8 cellular contexts compared by ENCODE assay signal in genomic region chr15:84079885-84080777, GRCh38.
DNase-seq lines count a peak whose midpoint lies in the region; ATAC-seq, FAIRE-seq and TF ChIP-seq lines count a peak whose summit lies in the region.

No MANE protein-coding gene starts in this region.

- H3K9ac ChIP-seq in K562 (ENCODE audit: insufficient read depth in 1 of 2, low read depth in 2 of 2, low read length in 2 of 2) (no peak overlapping the region), keratinocyte (ENCODE audit: control insufficient read depth, extremely low read depth, insufficient read depth, low read length) (no peak overlapping the region)

- POLR2A ChIA-PET in AG04450 (lab: Yijun Ruan, JAX) = no interaction called here
- POLR2A ChIA-PET in K562 (lab: Yijun Ruan, JAX) = interaction anchor here (0.6 kb wide), 1 partner anchor 10 kb away, joined by 3 read pairs; no protein-coding TSS in a partner anchor

- no peak overlapping the region for H2AFZ ChIP-seq in K562 (ENCODE audit: low read depth, low read length)
- peak overlapping the region; percentile 74 for H2AFZ ChIP-seq in keratinocyte (ENCODE audit: control insufficient read depth, low read length)

- intact Hi-C loops in K562 (cut with micrococcal nuclease) = no loop called here

- TF ChIP-seq CTCF in AG04450 (IDR thresholded peaks at IDR 0.05; ENCODE audit: low read depth, low read length) (no peak), K562 (IDR thresholded peaks at IDR 0.05 in 2 of 3, conservative IDR thresholded peaks at IDR 0.05 in 1 of 3; ENCODE audit: insufficient read depth in 2 of 3, low read depth in 1 of 3, low read length in 3 of 3) (no peak), keratinocyte (optimal IDR thresholded peaks at IDR 0.05 in 1 of 3, IDR thresholded peaks at IDR 0.05 in 1 of 3, conservative IDR thresholded peaks at IDR 0.05 in 1 of 3; ENCODE audit: extremely low read depth in 1 of 3, insufficient read depth in 2 of 3, low read length in 3 of 3) (no peak)

- CTCF ChIA-PET in AG04450 (lab: Charles Lee) = no interaction called here
- CTCF ChIA-PET in K562 (lab: Yijun Ruan, JAX; ENCODE audit: low intra/inter-chr PET ratio) = no interaction called here

- in situ Hi-C loops in K562 (cut with MboI) = no loop called here

- H3K79me2 ChIP-seq in K562 (ENCODE audit: control insufficient read depth, insufficient read depth, low read length) = no peaks in the 10 kb centered on the region
- H3K79me2 ChIP-seq in keratinocyte (ENCODE audit: control insufficient read depth, insufficient read depth, low read length) = no peaks in the 10 kb centered on the region

- H3K27ac ChIP-seq in AG04450 (ENCODE audit: low read depth, low read length) (no peak overlapping the region), K562 (ENCODE audit: extremely low read depth, low read depth, low read length) (no peak overlapping the region), keratinocyte (ENCODE audit: control insufficient read depth, insufficient read depth, low read length) (no peak overlapping the region)

- dilution Hi-C loops in keratinocyte (cut with MboI; ENCODE audit: extremely low pct_ligation_motif_present, low sequenced_read_pairs) = no loop called here

- 10% methylated on average over 64 of the region's 65 CpGs for WGBS in K562 (ENCODE audit: insufficient coverage, low coverage, missing lambda C conversion rate)

- TF ChIP-seq EP300 in K562 (IDR thresholded peaks at IDR 0.05; ENCODE audit: low read length) = no peak

- no peak for TF ChIP-seq POLR2A in K562 (conservative IDR thresholded peaks at IDR 0.05)

- FAIRE-seq in K562 (lab: Jason Lieb, UNC) (no peak), keratinocyte (lab: Jason Lieb, UNC) (peak; percentile 96)

- peaks cover 12% of the 10 kb centered on the region for H3K27me3 ChIP-seq in AG04450 (ENCODE audit: control insufficient read depth, insufficient read depth, low read length)
- H3K27me3 ChIP-seq in K562 (ENCODE audit: control insufficient read depth in 2 of 2, insufficient read depth in 2 of 2, low read length in 2 of 2) = peaks cover 13 to 20% of the 10 kb centered on the region in 2 experiments; a peak in 4 of 5 replicates
- H3K27me3 ChIP-seq in keratinocyte (ENCODE audit: control insufficient read depth, extremely low read depth, insufficient read depth, low read length) = no peaks in the 10 kb centered on the region

- H3K36me3 ChIP-seq in K562 (ENCODE audit: control insufficient read depth, insufficient read depth, low read length) (no peaks in the 10 kb centered on the region), keratinocyte (ENCODE audit: control insufficient read depth in 2 of 2, extremely low read depth in 1 of 2, insufficient read depth in 2 of 2, low read length in 2 of 2) (no peaks in the 10 kb centered on the region)

- peak; percentile 95 for ATAC-seq in GM19324 (IDR thresholded peaks at IDR 0.05; ENCODE audit: low FRiP score, unreplicated experiment)
- peak; percentile 63 for ATAC-seq in HG03565 (IDR thresholded peaks at IDR 0.05; ENCODE audit: unreplicated experiment)
- peak; percentile 75 for ATAC-seq in K562

- no TSS peak for BruUV-seq in K562 (replicated peaks; lab: Mats Ljungman, UMichigan)

- no peaks in the 10 kb centered on the region for H3K9me1 ChIP-seq in K562 (ENCODE audit: control insufficient read depth, insufficient read depth, low read length)
- no peaks in the 10 kb centered on the region for H3K9me1 ChIP-seq in keratinocyte (ENCODE audit: control insufficient read depth, extremely low read depth, insufficient read depth, low read length)

- H3K9me3 ChIP-seq in AG04450 (ENCODE audit: control insufficient read depth, insufficient read depth, low read length) (no peaks in the 10 kb centered on the region; the same call in 1 of the 2 replicates), K562 (replicated peaks; ENCODE audit: control insufficient read depth, insufficient read depth, low read depth, low read length) (no peaks in the 10 kb centered on the region), keratinocyte (ENCODE audit: control insufficient read depth, low read depth, low read length) (no peaks in the 10 kb centered on the region)

- H3K4me3 ChIP-seq in AG04450 (ENCODE audit: low read depth, low read length) (peak overlapping the region; percentile 42), K562 (no peak overlapping the region; the same call in 1 of the 2 replicates), keratinocyte (ENCODE audit: control insufficient read depth in 2 of 3, extremely low read depth in 1 of 3, insufficient read depth in 2 of 3, low read depth in 1 of 3, low read length in 3 of 3) (peak overlapping the region; percentile 25 to 46 (median 42))

- H3K4me1 ChIP-seq in K562 (replicated peaks in 1 of 2; ENCODE audit: control insufficient read depth in 2 of 2, insufficient read depth in 2 of 2, low read length in 2 of 2) (peaks cover 4 to 9% of the 10 kb centered on the region in 2 experiments; a peak in 4 of 5 replicates), keratinocyte (ENCODE audit: control insufficient read depth, extremely low read depth, insufficient read depth, low read length) (peaks cover 16% of the 10 kb centered on the region)

- no peak for TF ChIP-seq RAD21 in K562 (CRISPR knock-in tag; conservative IDR thresholded peaks at IDR 0.05 in 1 of 2, IDR thresholded peaks at IDR 0.05 in 1 of 2)

- H4K20me1 ChIP-seq in K562 (replicated peaks; ENCODE audit: control insufficient read depth, insufficient read depth, low read length) (no peaks in the 10 kb centered on the region), keratinocyte (ENCODE audit: control insufficient read depth, extremely low read depth, insufficient read depth, low read length) (no peaks in the 10 kb centered on the region)

- no peak for DNase-seq in AG04450 (ENCODE audit: low read depth, low spot score)
- peak; percentile 8 for DNase-seq in T follicular helper cell (ENCODE audit: low read depth)
- DNase-seq in K562 (ENCODE audit: extremely low read depth in 1 of 4, low spot score in 3 of 4) = peak; percentile 5 to 9 (median 6)
- no peak for DNase-seq in keratinocyte (ENCODE audit: low read depth, low spot score)
- DNase-seq in stimulated activated CD4-positive, alpha-beta T cell treated with anti-CD3 and anti-CD28 coated beads, Interleukin-12 subunit alpha, Interleukin-12 subunit beta, amount 100 ng/mL, for 48 hours (ENCODE audit: low read depth in 2 of 3, low spot score in 1 of 3) = peak; percentile 26 to 38 (median 35)
- no peak for DNase-seq in HPDE6-E6E7 (ENCODE audit: extremely low spot score)

- H3K4me2 ChIP-seq in K562 (ENCODE audit: insufficient read depth, low read length) (no peak overlapping the region), keratinocyte (ENCODE audit: control insufficient read depth, extremely low read depth, insufficient read depth, low read depth, low read length) (peak overlapping the region; percentile 60)

TF ChIP-seq in K562, 482 proteins besides CTCF, POLR2A, EP300 and RAD21:
- TF ChIP-seq RFX1 (IDR thresholded peaks at IDR 0.05) (peak; percentile 74), ZNF408 (CRISPR knock-in tag; IDR thresholded peaks at IDR 0.05; ENCODE audit: low read depth) (no peak), TFE3 (CRISPR knock-in tag; IDR thresholded peaks at IDR 0.05) (0 out of 2 replicates have a peak, but pooled peaks have one; percentile 21), USF2 (CRISPR knock-in tag; IDR thresholded peaks at IDR 0.05) (peak; percentile 30; the same call in 1 of the 2 replicates)

Comparison
In these comparisons a context has a peak if more than half of its experiments do, and no peak if none do; other contexts are left out.
1. DNase-seq: peak in T follicular helper cell (single experiment), K562 (4 of 4) and stimulated activated CD4-positive, alpha-beta T cell treated with anti-CD3 and anti-CD28 coated beads, Interleukin-12 subunit alpha, Interleukin-12 subunit beta, amount 100 ng/mL, for 48 hours (3 of 3); none in AG04450 (single experiment), keratinocyte (single experiment) and HPDE6-E6E7 (single experiment).
2. Peak in every context shown above with its lines, with median percentiles within 50 percentile points of each other: ATAC-seq.